ENCODE assay signal across 26 cellular contexts in genomic region chr7:78398576-78398975, GRCh38.
"Had no signal": no experiment of that assay in that cellular context is flagged by ENCODE, and none has a peak within 500 bp of the region (broad histone marks: within the 10 kb centered on the region; RNA-seq: fewer than 3 reads in every experiment).

No MANE protein-coding gene starts in this region.

- DNase-seq: activated CD4-positive, alpha-beta T cell treated with anti-CD3 and anti-CD28 coated beads for 48 hours; activated CD4-positive, alpha-beta T cell treated with anti-CD3 and anti-CD28 coated beads, Interleukin-2, amount 50 U/mL, for 48 hours; activated CD8-positive, alpha-beta memory T cell treated with anti-CD3 and anti-CD28 coated beads for 24 hours; activated effector memory CD4-positive, alpha-beta T cell treated with Interleukin-2 at 50 U/mL for 16 hours; activated naive CD4-positive, alpha-beta T cell treated with anti-CD3 and anti-CD28 coated beads for 36 hours; activated naive CD8-positive, alpha-beta T cell treated with anti-CD3 and anti-CD28 coated beads for 36 hours; adrenal gland; aorta; dorsolateral prefrontal cortex; effector memory CD4-positive, alpha-beta T cell; erythroblast; left cardiac atrium; left ventricle myocardium superior; naive thymus-derived CD8-positive, alpha-beta T cell; stimulated activated CD4-positive, alpha-beta T cell treated with anti-CD3 and anti-CD28 coated beads, Interleukin-15, amount 100 ng/mL, for 24 hours; stimulated activated naive CD4-positive, alpha-beta T cell; tibial artery; upper lobe of right lung had no signal

- H3K36me3 Mint-ChIP-seq: activated naive CD8-positive, alpha-beta T cell treated with anti-CD3 and anti-CD28 coated beads for 36 hours; naive thymus-derived CD8-positive, alpha-beta T cell had no signal

- H2AFZ ChIP-seq: hepatocyte had no signal

- H3K4me1 ChIP-seq: adrenal gland, gastroesophageal sphincter, suprapubic skin, upper lobe of right lung had no signal

- H3K27ac ChIP-seq: adrenal gland, cardiac muscle cell, coronary artery, dorsolateral prefrontal cortex, gastroesophageal sphincter, hepatocyte, suprapubic skin, tibial artery, upper lobe of right lung had no signal

- H3K27me3 Mint-ChIP-seq: activated naive CD8-positive, alpha-beta T cell treated with anti-CD3 and anti-CD28 coated beads for 36 hours; brain had no signal

- H3K27me3 ChIP-seq: adrenal gland, cardiac muscle cell, dorsolateral prefrontal cortex, gastroesophageal sphincter, hepatocyte, suprapubic skin, tibial artery, upper lobe of right lung had no signal

- H3K9me3 ChIP-seq: adrenal gland, gastroesophageal sphincter, suprapubic skin, tibial artery, upper lobe of right lung had no signal

- H3K4me2 ChIP-seq: hepatocyte had no signal

- H3K79me2 ChIP-seq: hepatocyte had no signal

- H3K4me1 Mint-ChIP-seq: activated naive CD8-positive, alpha-beta T cell treated with anti-CD3 and anti-CD28 coated beads for 36 hours; naive thymus-derived CD8-positive, alpha-beta T cell had no signal

- H3K9me3 Mint-ChIP-seq: activated naive CD4-positive, alpha-beta T cell treated with anti-CD3 and anti-CD28 coated beads for 36 hours; activated naive CD8-positive, alpha-beta T cell treated with anti-CD3 and anti-CD28 coated beads for 36 hours had no signal

- H3K36me3 ChIP-seq: adrenal gland, cardiac muscle cell, gastroesophageal sphincter, suprapubic skin, tibial artery, upper lobe of right lung had no signal

- H3K27ac Mint-ChIP-seq: activated naive CD4-positive, alpha-beta T cell treated with anti-CD3 and anti-CD28 coated beads for 36 hours; activated naive CD8-positive, alpha-beta T cell treated with anti-CD3 and anti-CD28 coated beads for 36 hours; brain; naive thymus-derived CD8-positive, alpha-beta T cell had no signal

- ATAC-seq: activated CD4-positive, CD25-positive, alpha-beta regulatory T cell treated with anti-CD3 and anti-CD28 coated beads, Interleukin-2, amount 50 U/mL, for 24 hours; gastroesophageal sphincter; left cardiac atrium; left ventricle myocardium superior; naive thymus-derived CD8-positive, alpha-beta T cell; right cardiac atrium; upper lobe of right lung had no signal

- H3K4me3 ChIP-seq: adrenal gland, cardiac muscle cell, coronary artery, dorsolateral prefrontal cortex, gastroesophageal sphincter, hepatocyte, suprapubic skin, tibial artery, upper lobe of right lung had no signal

- H3K4me3 Mint-ChIP-seq: activated naive CD4-positive, alpha-beta T cell treated with anti-CD3 and anti-CD28 coated beads for 36 hours; activated naive CD8-positive, alpha-beta T cell treated with anti-CD3 and anti-CD28 coated beads for 36 hours; brain; naive thymus-derived CD8-positive, alpha-beta T cell had no signal
